In the genomic region with DNA sequence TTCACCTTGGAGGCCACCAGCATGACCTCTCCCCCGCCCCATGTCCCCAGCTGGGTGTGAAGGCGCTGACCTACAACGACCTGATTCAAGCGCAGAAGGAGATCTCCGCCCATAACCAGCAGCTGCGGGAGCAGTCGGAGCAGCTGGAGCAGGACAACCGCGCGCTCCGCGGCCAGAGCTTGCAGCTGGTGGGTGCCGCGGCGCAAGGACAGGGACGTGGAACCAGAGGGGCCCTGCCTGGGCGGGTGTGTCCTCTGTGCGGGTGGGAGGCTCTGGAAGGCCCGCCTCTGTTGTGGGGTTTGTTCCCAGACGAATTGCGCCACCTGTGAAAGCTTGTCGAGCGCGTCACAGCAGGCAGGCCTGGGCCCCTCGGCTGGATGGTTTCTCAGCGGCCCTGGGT, we compare ENCODE assay signal across 1 cellular context.
TF ChIP-seq lines count a peak whose summit lies in the region.

No MANE protein-coding gene starts in this region.

TF ChIP-seq in HEK293, 187 proteins besides CTCF, POLR2A, EP300 and RAD21 (continued from another document):
- TF ChIP-seq ELK4 (IDR thresholded peaks at IDR 0.05; ENCODE audit: borderline replicate concordance, low read depth, low read length), result no peak
